ENCODE assay signal across 8 cellular contexts in the genomic region with DNA sequence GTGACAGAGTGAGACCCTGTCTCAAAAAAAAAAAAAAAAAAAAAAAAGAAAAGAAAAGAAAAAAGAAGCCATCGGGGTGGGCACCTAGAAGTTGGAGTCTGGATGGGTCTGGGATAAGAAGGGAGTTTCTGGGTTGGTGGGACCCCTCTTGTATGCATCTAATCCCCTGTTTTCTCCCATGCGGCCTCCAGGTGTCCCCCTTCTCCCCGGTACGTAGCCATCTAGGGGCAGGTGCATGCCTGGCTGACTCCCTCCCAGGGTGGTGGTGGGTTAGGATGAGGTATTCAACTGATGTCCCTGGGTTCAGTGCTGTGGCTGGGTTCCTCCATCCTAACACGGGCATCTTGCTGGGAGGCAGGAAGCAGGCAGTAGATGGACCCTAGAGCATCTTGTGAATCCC. TPM values are rescaled to one million over a fixed set of nuclear protein-coding genes. Genes with fewer than 3 reads are reported as not detected.
DNase-seq lines count a peak whose midpoint lies in the region; FAIRE-seq and TF ChIP-seq lines count a peak whose summit lies in the region.

No MANE protein-coding gene starts in this region.

- peaks cover 1% of the 10 kb centered on the region for H3K36me3 Mint-ChIP-seq in chondrocyte (ENCODE audit: low read depth)
- H3K36me3 Mint-ChIP-seq in endothelial cell (ENCODE audit: low read depth, unreplicated experiment) = peaks cover 5% of the 10 kb centered on the region

- H3K4me3 Mint-ChIP-seq in chondrocyte (ENCODE audit: unreplicated experiment) (no peak overlapping the region), endothelial cell (ENCODE audit: unreplicated experiment) (no peak overlapping the region)

- H3K27me3 Mint-ChIP-seq in chondrocyte (ENCODE audit: low read depth) (peaks cover 6% of the 10 kb centered on the region), endothelial cell (ENCODE audit: unreplicated experiment) (peaks cover 12% of the 10 kb centered on the region)

- H3K27ac Mint-ChIP-seq in chondrocyte (ENCODE audit: unreplicated experiment) (no peak overlapping the region), endothelial cell (ENCODE audit: unreplicated experiment) (no peak overlapping the region)

- no peak overlapping the region for H3K27ac ChIP-seq in RWPE1

- H3K9me3 Mint-ChIP-seq in chondrocyte (ENCODE audit: low read depth) (no peaks in the 10 kb centered on the region), endothelial cell (ENCODE audit: unreplicated experiment) (no peaks in the 10 kb centered on the region)

- H3K4me3 ChIP-seq in AG10803 (ENCODE audit: low read length) = no peak overlapping the region

- peak; percentile 80 for FAIRE-seq in GM19239 (lab: Jason Lieb, UNC)

- POLR2A ChIA-PET in RWPE1 (lab: Yijun Ruan, JAX; ENCODE audit: low non-redundant PET) = no interaction called here

- H3K4me1 Mint-ChIP-seq in chondrocyte (ENCODE audit: low read depth) = no peaks in the 10 kb centered on the region
- H3K4me1 Mint-ChIP-seq in endothelial cell (ENCODE audit: unreplicated experiment) = peaks cover 20% of the 10 kb centered on the region

- TF ChIP-seq CTCF in AG10803 (conservative IDR thresholded peaks at IDR 0.05; ENCODE audit: low read length) (peak; percentile 14; the same call in 1 of the 2 replicates), RWPE1 (conservative IDR thresholded peaks at IDR 0.05; ENCODE audit: low read depth) (peak; percentile 47), chondrocyte (IDR thresholded peaks at IDR 0.05) (peak; percentile 64), endothelial cell (IDR thresholded peaks at IDR 0.05; ENCODE audit: unreplicated experiment) (no peak)

- CTCF ChIA-PET in RWPE1 (lab: Yijun Ruan, JAX) = interaction anchor here (1.0 to 3.2 kb wide), 6 partner anchors 15 to 159 kb away, joined by 3 to 24 read pairs (median 5); partner anchors contain the start of gene ACBD4

- DNase-seq in AG10803 (ENCODE audit: low read depth) = no peak
- no peak for DNase-seq in GM19239 (ENCODE audit: insufficient read length, low spot score)
- DNase-seq in RWPE1 (ENCODE audit: low spot score) = no peak
- DNase-seq in chondrocyte (ENCODE audit: low spot score) = no peak
- peak; percentile 55 for DNase-seq in stimulated activated CD4-positive, alpha-beta T cell treated with anti-CD3 and anti-CD28 coated beads, Interleukin-4, amount 100 ng/mL, for 1 hour
- DNase-seq in endothelial cell (ENCODE audit: low spot score) = no peak
- DNase-seq in superior temporal gyrus (ENCODE audit: extremely low spot score) = no peak
- DNase-seq in NCI-H187 (lab: John Stamatoyannopoulos, UW) = no peak

RNA-seq across cellular contexts. Expression of gene FMNL1, which starts 13.0 kb away (rescaled TPM):
- total RNA-seq in chondrocyte = 0.89 to 2.0 TPM (median 1.8 TPM) in 3 replicates
- 103 TPM for total RNA-seq in endothelial cell (ENCODE audit: unreplicated experiment)

RNA-seq across cellular contexts. Expression of gene SPATA32, which starts 27.3 kb away (rescaled TPM):
- total RNA-seq in chondrocyte (not detected in 3 replicates), endothelial cell (ENCODE audit: unreplicated experiment) (not detected)

Comparison
In these comparisons a context has a peak if more than half of its experiments do, and no peak if none do; other contexts are left out.
1. RNA of gene FMNL1, which starts 13.0 kb away (total RNA-seq): 103 TPM in endothelial cell (single experiment); 0.89 to 2.0 TPM in chondrocyte; every median in the first group is over 10 times any median in the second.